In the genomic region with DNA sequence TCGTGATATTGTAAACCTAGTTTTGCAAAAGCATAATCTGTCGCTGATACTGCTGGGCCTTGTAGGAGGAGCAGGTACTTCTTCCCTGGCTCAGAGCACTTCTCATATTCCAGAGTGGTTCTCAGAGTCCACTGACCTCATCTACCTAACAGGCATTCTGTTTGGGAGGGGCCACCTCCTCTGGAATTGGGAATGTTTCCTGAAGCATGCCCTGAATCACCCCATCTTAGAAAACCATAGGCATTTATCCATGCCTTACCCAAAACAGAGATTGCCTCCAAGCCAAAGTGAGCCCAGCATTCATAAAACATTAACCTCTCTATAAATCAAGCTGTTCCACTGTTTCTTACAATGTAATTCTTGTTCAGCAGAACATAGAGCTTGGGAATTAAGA, we compare ENCODE assay signal across 1 cellular context.
TF ChIP-seq lines count a peak whose summit lies in the region.

No MANE protein-coding gene starts in this region.

TF ChIP-seq in A549, 52 proteins besides CTCF, POLR2A, EP300 and RAD21 (continued from another document):
- TF ChIP-seq, protein P1, sequence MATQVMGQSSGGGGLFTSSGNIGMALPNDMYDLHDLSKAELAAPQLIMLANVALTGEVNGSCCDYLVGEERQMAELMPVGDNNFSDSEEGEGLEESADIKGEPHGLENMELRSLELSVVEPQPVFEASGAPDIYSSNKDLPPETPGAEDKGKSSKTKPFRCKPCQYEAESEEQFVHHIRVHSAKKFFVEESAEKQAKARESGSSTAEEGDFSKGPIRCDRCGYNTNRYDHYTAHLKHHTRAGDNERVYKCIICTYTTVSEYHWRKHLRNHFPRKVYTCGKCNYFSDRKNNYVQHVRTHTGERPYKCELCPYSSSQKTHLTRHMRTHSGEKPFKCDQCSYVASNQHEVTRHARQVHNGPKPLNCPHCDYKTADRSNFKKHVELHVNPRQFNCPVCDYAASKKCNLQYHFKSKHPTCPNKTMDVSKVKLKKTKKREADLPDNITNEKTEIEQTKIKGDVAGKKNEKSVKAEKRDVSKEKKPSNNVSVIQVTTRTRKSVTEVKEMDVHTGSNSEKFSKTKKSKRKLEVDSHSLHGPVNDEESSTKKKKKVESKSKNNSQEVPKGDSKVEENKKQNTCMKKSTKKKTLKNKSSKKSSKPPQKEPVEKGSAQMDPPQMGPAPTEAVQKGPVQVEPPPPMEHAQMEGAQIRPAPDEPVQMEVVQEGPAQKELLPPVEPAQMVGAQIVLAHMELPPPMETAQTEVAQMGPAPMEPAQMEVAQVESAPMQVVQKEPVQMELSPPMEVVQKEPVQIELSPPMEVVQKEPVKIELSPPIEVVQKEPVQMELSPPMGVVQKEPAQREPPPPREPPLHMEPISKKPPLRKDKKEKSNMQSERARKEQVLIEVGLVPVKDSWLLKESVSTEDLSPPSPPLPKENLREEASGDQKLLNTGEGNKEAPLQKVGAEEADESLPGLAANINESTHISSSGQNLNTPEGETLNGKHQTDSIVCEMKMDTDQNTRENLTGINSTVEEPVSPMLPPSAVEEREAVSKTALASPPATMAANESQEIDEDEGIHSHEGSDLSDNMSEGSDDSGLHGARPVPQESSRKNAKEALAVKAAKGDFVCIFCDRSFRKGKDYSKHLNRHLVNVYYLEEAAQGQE (IDR thresholded peaks at IDR 0.05), result no peak
- no peak for TF ChIP-seq ZNF302 (CRISPR knock-in tag; IDR thresholded peaks at IDR 0.05)
- TF ChIP-seq, protein P2, sequence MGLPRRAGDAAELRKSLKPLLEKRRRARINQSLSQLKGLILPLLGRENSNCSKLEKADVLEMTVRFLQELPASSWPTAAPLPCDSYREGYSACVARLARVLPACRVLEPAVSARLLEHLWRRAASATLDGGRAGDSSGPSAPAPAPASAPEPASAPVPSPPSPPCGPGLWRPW (IDR thresholded peaks at IDR 0.05), result no peak
- TF ChIP-seq CEBPB (IDR thresholded peaks at IDR 0.05), result no peak
- TF ChIP-seq CBX2 (IDR thresholded peaks at IDR 0.05; ENCODE audit: borderline replicate concordance, low read depth), result no peak
- no peak for TF ChIP-seq JUN (IDR thresholded peaks at IDR 0.05)
